In the genomic region with DNA sequence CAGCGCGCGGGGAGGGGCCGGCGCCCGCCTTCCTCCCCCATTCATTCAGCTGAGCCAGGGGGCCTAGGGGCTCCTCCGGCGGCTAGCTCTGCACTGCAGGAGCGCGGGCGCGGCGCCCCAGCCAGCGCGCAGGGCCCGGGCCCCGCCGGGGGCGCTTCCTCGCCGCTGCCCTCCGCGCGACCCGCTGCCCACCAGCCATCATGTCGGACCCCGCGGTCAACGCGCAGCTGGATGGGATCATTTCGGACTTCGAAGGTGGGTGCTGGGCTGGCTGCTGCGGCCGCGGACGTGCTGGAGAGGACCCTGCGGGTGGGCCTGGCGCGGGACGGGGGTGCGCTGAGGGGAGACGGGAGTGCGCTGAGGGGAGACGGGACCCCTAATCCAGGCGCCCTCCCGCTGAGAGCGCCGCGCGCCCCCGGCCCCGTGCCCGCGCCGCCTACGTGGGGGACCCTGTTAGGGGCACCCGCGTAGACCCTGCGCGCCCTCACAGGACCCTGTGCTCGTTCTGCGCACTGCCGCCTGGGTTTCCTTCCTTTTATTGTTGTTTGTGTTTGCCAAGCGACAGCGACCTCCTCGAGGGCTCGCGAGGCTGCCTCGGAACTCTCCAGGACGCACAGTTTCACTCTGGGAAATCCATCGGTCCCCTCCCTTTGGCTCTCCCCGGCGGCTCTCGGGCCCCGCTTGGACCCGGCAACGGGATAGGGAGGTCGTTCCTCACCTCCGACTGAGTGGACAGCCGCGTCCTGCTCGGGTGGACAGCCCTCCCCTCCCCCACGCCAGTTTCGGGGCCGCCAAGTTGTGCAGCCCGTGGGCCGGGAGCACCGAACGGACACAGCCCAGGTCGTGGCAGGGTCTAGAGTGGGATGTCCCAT, we compare ENCODE assay signal across 1 cellular context.
A peak's percentile ranks its signal among the peaks of the same experiment; 100 is the strongest.
TF ChIP-seq lines count a peak whose summit lies in the region.

No MANE protein-coding gene starts in this region.

TF ChIP-seq in K562, 482 proteins besides CTCF, POLR2A, EP300 and RAD21 (continued from another document):
- 0 out of 2 replicates have a peak, but pooled peaks have one; percentile 28 for TF ChIP-seq PHF21A (IDR thresholded peaks at IDR 0.05; ENCODE audit: borderline replicate concordance, low read depth)
- TF ChIP-seq KAT7 (CRISPR knock-in tag; IDR thresholded peaks at IDR 0.05; ENCODE audit: borderline replicate concordance): peak; percentile 61
- TF ChIP-seq, protein P1, sequence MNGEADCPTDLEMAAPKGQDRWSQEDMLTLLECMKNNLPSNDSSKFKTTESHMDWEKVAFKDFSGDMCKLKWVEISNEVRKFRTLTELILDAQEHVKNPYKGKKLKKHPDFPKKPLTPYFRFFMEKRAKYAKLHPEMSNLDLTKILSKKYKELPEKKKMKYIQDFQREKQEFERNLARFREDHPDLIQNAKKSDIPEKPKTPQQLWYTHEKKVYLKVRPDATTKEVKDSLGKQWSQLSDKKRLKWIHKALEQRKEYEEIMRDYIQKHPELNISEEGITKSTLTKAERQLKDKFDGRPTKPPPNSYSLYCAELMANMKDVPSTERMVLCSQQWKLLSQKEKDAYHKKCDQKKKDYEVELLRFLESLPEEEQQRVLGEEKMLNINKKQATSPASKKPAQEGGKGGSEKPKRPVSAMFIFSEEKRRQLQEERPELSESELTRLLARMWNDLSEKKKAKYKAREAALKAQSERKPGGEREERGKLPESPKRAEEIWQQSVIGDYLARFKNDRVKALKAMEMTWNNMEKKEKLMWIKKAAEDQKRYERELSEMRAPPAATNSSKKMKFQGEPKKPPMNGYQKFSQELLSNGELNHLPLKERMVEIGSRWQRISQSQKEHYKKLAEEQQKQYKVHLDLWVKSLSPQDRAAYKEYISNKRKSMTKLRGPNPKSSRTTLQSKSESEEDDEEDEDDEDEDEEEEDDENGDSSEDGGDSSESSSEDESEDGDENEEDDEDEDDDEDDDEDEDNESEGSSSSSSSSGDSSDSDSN (IDR thresholded peaks at IDR 0.05; ENCODE audit: borderline replicate concordance in 1 of 2, low read depth in 2 of 2, low read length in 2 of 2): 0 out of 4 replicates have a peak, but pooled peaks of 1 of the 2 experiments have one; percentile 34
- no peak for TF ChIP-seq CREB1 (IDR thresholded peaks at IDR 0.05)
- TF ChIP-seq CREB1 (CRISPR knock-in tag; IDR thresholded peaks at IDR 0.05): 0 out of 2 replicates have a peak, but pooled peaks have one; percentile 11
- TF ChIP-seq, protein P2, sequence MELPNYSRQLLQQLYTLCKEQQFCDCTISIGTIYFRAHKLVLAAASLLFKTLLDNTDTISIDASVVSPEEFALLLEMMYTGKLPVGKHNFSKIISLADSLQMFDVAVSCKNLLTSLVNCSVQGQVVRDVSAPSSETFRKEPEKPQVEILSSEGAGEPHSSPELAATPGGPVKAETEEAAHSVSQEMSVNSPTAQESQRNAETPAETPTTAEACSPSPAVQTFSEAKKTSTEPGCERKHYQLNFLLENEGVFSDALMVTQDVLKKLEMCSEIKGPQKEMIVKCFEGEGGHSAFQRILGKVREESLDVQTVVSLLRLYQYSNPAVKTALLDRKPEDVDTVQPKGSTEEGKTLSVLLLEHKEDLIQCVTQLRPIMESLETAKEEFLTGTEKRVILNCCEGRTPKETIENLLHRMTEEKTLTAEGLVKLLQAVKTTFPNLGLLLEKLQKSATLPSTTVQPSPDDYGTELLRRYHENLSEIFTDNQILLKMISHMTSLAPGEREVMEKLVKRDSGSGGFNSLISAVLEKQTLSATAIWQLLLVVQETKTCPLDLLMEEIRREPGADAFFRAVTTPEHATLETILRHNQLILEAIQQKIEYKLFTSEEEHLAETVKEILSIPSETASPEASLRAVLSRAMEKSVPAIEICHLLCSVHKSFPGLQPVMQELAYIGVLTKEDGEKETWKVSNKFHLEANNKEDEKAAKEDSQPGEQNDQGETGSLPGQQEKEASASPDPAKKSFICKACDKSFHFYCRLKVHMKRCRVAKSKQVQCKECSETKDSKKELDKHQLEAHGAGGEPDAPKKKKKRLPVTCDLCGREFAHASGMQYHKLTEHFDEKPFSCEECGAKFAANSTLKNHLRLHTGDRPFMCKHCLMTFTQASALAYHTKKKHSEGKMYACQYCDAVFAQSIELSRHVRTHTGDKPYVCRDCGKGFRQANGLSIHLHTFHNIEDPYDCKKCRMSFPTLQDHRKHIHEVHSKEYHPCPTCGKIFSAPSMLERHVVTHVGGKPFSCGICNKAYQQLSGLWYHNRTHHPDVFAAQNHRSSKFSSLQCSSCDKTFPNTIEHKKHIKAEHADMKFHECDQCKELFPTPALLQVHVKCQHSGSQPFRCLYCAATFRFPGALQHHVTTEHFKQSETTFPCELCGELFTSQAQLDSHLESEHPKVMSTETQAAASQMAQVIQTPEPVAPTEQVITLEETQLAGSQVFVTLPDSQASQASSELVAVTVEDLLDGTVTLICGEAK (IDR thresholded peaks at IDR 0.05): 0 out of 2 replicates have a peak, but pooled peaks have one; percentile 47
- TF ChIP-seq, protein P2 (CRISPR knock-in tag; IDR thresholded peaks at IDR 0.05): no peak
- no peak for TF ChIP-seq KDM2B (CRISPR knock-in tag; IDR thresholded peaks at IDR 0.05)
- TF ChIP-seq, protein P3, sequence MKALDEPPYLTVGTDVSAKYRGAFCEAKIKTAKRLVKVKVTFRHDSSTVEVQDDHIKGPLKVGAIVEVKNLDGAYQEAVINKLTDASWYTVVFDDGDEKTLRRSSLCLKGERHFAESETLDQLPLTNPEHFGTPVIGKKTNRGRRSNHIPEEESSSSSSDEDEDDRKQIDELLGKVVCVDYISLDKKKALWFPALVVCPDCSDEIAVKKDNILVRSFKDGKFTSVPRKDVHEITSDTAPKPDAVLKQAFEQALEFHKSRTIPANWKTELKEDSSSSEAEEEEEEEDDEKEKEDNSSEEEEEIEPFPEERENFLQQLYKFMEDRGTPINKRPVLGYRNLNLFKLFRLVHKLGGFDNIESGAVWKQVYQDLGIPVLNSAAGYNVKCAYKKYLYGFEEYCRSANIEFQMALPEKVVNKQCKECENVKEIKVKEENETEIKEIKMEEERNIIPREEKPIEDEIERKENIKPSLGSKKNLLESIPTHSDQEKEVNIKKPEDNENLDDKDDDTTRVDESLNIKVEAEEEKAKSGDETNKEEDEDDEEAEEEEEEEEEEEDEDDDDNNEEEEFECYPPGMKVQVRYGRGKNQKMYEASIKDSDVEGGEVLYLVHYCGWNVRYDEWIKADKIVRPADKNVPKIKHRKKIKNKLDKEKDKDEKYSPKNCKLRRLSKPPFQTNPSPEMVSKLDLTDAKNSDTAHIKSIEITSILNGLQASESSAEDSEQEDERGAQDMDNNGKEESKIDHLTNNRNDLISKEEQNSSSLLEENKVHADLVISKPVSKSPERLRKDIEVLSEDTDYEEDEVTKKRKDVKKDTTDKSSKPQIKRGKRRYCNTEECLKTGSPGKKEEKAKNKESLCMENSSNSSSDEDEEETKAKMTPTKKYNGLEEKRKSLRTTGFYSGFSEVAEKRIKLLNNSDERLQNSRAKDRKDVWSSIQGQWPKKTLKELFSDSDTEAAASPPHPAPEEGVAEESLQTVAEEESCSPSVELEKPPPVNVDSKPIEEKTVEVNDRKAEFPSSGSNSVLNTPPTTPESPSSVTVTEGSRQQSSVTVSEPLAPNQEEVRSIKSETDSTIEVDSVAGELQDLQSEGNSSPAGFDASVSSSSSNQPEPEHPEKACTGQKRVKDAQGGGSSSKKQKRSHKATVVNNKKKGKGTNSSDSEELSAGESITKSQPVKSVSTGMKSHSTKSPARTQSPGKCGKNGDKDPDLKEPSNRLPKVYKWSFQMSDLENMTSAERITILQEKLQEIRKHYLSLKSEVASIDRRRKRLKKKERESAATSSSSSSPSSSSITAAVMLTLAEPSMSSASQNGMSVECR (CRISPR knock-in tag; IDR thresholded peaks at IDR 0.05): 0 out of 2 replicates have a peak, but pooled peaks have one; percentile 46
- TF ChIP-seq FOS (IDR thresholded peaks at IDR 0.05; ENCODE audit: extremely low read depth, insufficient read length): no peak
- peak; percentile 14 for TF ChIP-seq CHD1 (IDR thresholded peaks at IDR 0.05; ENCODE audit: low read length)
- TF ChIP-seq KDM1A (IDR thresholded peaks at IDR 0.05): peak in 1 of 2 experiments; percentile 26; a peak in 1 of 4 replicates
- TF ChIP-seq, protein P4, sequence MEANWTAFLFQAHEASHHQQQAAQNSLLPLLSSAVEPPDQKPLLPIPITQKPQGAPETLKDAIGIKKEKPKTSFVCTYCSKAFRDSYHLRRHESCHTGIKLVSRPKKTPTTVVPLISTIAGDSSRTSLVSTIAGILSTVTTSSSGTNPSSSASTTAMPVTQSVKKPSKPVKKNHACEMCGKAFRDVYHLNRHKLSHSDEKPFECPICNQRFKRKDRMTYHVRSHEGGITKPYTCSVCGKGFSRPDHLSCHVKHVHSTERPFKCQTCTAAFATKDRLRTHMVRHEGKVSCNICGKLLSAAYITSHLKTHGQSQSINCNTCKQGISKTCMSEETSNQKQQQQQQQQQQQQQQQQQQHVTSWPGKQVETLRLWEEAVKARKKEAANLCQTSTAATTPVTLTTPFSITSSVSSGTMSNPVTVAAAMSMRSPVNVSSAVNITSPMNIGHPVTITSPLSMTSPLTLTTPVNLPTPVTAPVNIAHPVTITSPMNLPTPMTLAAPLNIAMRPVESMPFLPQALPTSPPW (CRISPR knock-in tag; IDR thresholded peaks at IDR 0.05): peak; percentile 62; the same call in 1 of the 2 replicates
- 0 out of 2 replicates have a peak, but pooled peaks have one; percentile 40 for TF ChIP-seq ZBTB1 (CRISPR knock-in tag; IDR thresholded peaks at IDR 0.05; ENCODE audit: borderline replicate concordance, low read depth)
